10 cellular contexts compared by ENCODE assay signal in genomic region chr7:76220185-76221057, GRCh38. TPM values are rescaled to one million over a fixed set of nuclear protein-coding genes. Genes with fewer than 3 reads are reported as not detected.
DNase-seq lines count a peak whose midpoint lies in the region; ATAC-seq, FAIRE-seq and TF ChIP-seq lines count a peak whose summit lies in the region.
"Had no signal": no experiment of that assay in that cellular context is flagged by ENCODE, and none has a peak within 500 bp of the region (broad histone marks: within the 10 kb centered on the region; RNA-seq: fewer than 3 reads in every experiment).

No MANE protein-coding gene starts in this region.

- H3K27ac Mint-ChIP-seq in natural killer cell, result no peak overlapping the region
- H3K27ac Mint-ChIP-seq: activated naive CD4-positive, alpha-beta T cell treated with anti-CD3 and anti-CD28 coated beads, Interleukin-2, amount 50 U/mL, for 24 hours had no signal

- no peak for FAIRE-seq in K562 (lab: Jason Lieb, UNC)

- WGBS in K562 (ENCODE audit: insufficient coverage, low coverage, missing lambda C conversion rate), result 3% methylated on average over 15 of the region's 16 CpGs
- WGBS in prostate gland, result 34% methylated on average over 15 of the region's 16 CpGs

- no peak overlapping the region for H3K4me2 ChIP-seq in K562 (ENCODE audit: insufficient read depth, low read length)

- peaks cover 31% of the 10 kb centered on the region for H3K36me3 ChIP-seq in BE2C
- H3K36me3 ChIP-seq in HUES6 (ENCODE audit: control insufficient read depth, insufficient read depth, low read length), result no peaks in the 10 kb centered on the region
- H3K36me3 ChIP-seq in K562 (ENCODE audit: control insufficient read depth, insufficient read depth, low read length), result no peaks in the 10 kb centered on the region
- no peaks in the 10 kb centered on the region for H3K36me3 ChIP-seq in prostate gland
- no peaks in the 10 kb centered on the region for H3K36me3 ChIP-seq in uterus

- peaks cover 4% of the 10 kb centered on the region for H3K4me1 ChIP-seq in BE2C
- H3K4me1 ChIP-seq in HUES6 (ENCODE audit: control insufficient read depth, insufficient read depth, low read length), result peaks cover 50% of the 10 kb centered on the region
- H3K4me1 ChIP-seq in K562 (replicated peaks in 1 of 2; ENCODE audit: control insufficient read depth in 2 of 2, insufficient read depth in 2 of 2, low read length in 2 of 2), result peaks cover 0 to 4% of the 10 kb centered on the region in 2 experiments; a peak in 1 of 5 replicates
- no peaks in the 10 kb centered on the region for H3K4me1 ChIP-seq in prostate gland (replicated peaks)
- H3K4me1 ChIP-seq in uterus, result no peaks in the 10 kb centered on the region

- H3K4me3 ChIP-seq in BE2C (ENCODE audit: low read depth, low read length) (no peak overlapping the region), HUES6 (ENCODE audit: low read depth, low read length) (peak overlapping the region; percentile 16; the same call in 1 of the 2 replicates), K562 (no peak overlapping the region), prostate gland (no peak overlapping the region), uterus (no peak overlapping the region)

- peak; percentile 37 to 76 for TF ChIP-seq RAD21 in K562 (CRISPR knock-in tag; conservative IDR thresholded peaks at IDR 0.05 in 1 of 2, IDR thresholded peaks at IDR 0.05 in 1 of 2)

- no peaks in the 10 kb centered on the region for H3K9me3 Mint-ChIP-seq in natural killer cell
- H3K9me3 Mint-ChIP-seq: activated naive CD4-positive, alpha-beta T cell treated with anti-CD3 and anti-CD28 coated beads, Interleukin-2, amount 50 U/mL, for 24 hours had no signal

- in situ Hi-C loops in K562 (cut with MboI), result no loop called here

- TF ChIP-seq CTCF in BE2C (IDR thresholded peaks at IDR 0.05; ENCODE audit: low read depth, low read length), result peak; percentile 32; the same call in 1 of the 2 replicates
- TF ChIP-seq CTCF in K562 (IDR thresholded peaks at IDR 0.05 in 2 of 3, conservative IDR thresholded peaks at IDR 0.05 in 1 of 3; ENCODE audit: insufficient read depth in 2 of 3, low read depth in 1 of 3, low read length in 3 of 3), result peak; percentile 59 to 73 (median 65); a peak in 5 of 6 replicates
- TF ChIP-seq CTCF in prostate gland (IDR thresholded peaks at IDR 0.05), result no peak
- TF ChIP-seq CTCF in natural killer cell (IDR thresholded peaks at IDR 0.05), result no peak
- TF ChIP-seq CTCF in uterus (IDR thresholded peaks at IDR 0.05), result no peak

- CTCF ChIA-PET in K562 (lab: Yijun Ruan, JAX; ENCODE audit: low intra/inter-chr PET ratio), result interaction anchor here (0.6 to 1.6 kb wide), 4 partner anchors 43 to 94 kb away, joined by 3 to 5 read pairs (median 4); no protein-coding TSS in a partner anchor

- no peaks in the 10 kb centered on the region for H3K9me1 ChIP-seq in K562 (ENCODE audit: control insufficient read depth, insufficient read depth, low read length)

- no peak overlapping the region for H3K4me3 Mint-ChIP-seq in natural killer cell
- H3K4me3 Mint-ChIP-seq: activated naive CD4-positive, alpha-beta T cell treated with anti-CD3 and anti-CD28 coated beads, Interleukin-2, amount 50 U/mL, for 24 hours had no signal

- H4K20me1 ChIP-seq in K562 (replicated peaks; ENCODE audit: control insufficient read depth, insufficient read depth, low read length), result peaks cover 19% of the 10 kb centered on the region; the same call in 1 of the 2 replicates

- no peak overlapping the region for H2AFZ ChIP-seq in K562 (ENCODE audit: low read depth, low read length)

- H3K36me3 Mint-ChIP-seq in natural killer cell, result no peaks in the 10 kb centered on the region
- H3K36me3 Mint-ChIP-seq: activated naive CD4-positive, alpha-beta T cell treated with anti-CD3 and anti-CD28 coated beads, Interleukin-2, amount 50 U/mL, for 24 hours had no signal

- no peak overlapping the region for H3K27ac ChIP-seq in HUES6 (ENCODE audit: low read depth, low read length)
- no peak overlapping the region for H3K27ac ChIP-seq in K562 (ENCODE audit: extremely low read depth, low read depth, low read length)
- H3K27ac ChIP-seq in prostate gland, result no peak overlapping the region
- no peak overlapping the region for H3K27ac ChIP-seq in uterus
- H3K27ac ChIP-seq: RWPE1 had no signal

- no peak for TF ChIP-seq EP300 in K562 (IDR thresholded peaks at IDR 0.05; ENCODE audit: low read length)

- no peak overlapping the region for H3K9ac ChIP-seq in HUES6 (ENCODE audit: low read length)
- no peak overlapping the region; a peak in 1 of 4 replicates for H3K9ac ChIP-seq in K562 (ENCODE audit: insufficient read depth in 1 of 2, low read depth in 2 of 2, low read length in 2 of 2)

- peaks cover 15 to 23% of the 10 kb centered on the region in 2 donors for H3K27me3 Mint-ChIP-seq in natural killer cell (ENCODE audit: low read depth in 2 of 2)

- no peaks in the 10 kb centered on the region for H3K4me1 Mint-ChIP-seq in natural killer cell
- H3K4me1 Mint-ChIP-seq: activated naive CD4-positive, alpha-beta T cell treated with anti-CD3 and anti-CD28 coated beads, Interleukin-2, amount 50 U/mL, for 24 hours had no signal

- ATAC-seq in K562, result peak; percentile 89
- ATAC-seq in left colon, result peak; percentile 26
- ATAC-seq in GM19463 (IDR thresholded peaks at IDR 0.05; ENCODE audit: unreplicated experiment), result no peak
- ATAC-seq in natural killer cell, result no peak

- POLR2A ChIA-PET in K562 (lab: Yijun Ruan, JAX), result no interaction called here

- H3K27me3 ChIP-seq in BE2C (no peaks in the 10 kb centered on the region), HUES6 (ENCODE audit: control insufficient read depth, insufficient read depth, low read length) (no peaks in the 10 kb centered on the region), K562 (ENCODE audit: control insufficient read depth in 2 of 2, insufficient read depth in 2 of 2, low read length in 2 of 2) (peaks cover 16 to 63% of the 10 kb centered on the region in 2 experiments; a peak in 4 of 5 replicates), prostate gland (replicated peaks; ENCODE audit: insufficient read depth) (no peaks in the 10 kb centered on the region), uterus (no peaks in the 10 kb centered on the region)

- no peaks in the 10 kb centered on the region for H3K9me3 ChIP-seq in BE2C
- H3K9me3 ChIP-seq in HUES6 (ENCODE audit: control insufficient read depth, insufficient read depth, low read depth, low read length), result no peaks in the 10 kb centered on the region
- no peaks in the 10 kb centered on the region for H3K9me3 ChIP-seq in K562 (replicated peaks; ENCODE audit: control insufficient read depth, insufficient read depth, low read depth, low read length)
- no peaks in the 10 kb centered on the region for H3K9me3 ChIP-seq in prostate gland
- no peaks in the 10 kb centered on the region for H3K9me3 ChIP-seq in uterus

- no peaks in the 10 kb centered on the region for H3K79me2 ChIP-seq in K562 (ENCODE audit: control insufficient read depth, insufficient read depth, low read length)

- TF ChIP-seq POLR2A in K562 (conservative IDR thresholded peaks at IDR 0.05) (no peak), prostate gland (IDR thresholded peaks at IDR 0.05) (no peak), uterus (IDR thresholded peaks at IDR 0.05) (no peak)

- no TSS peak for BruUV-seq in K562 (replicated peaks; lab: Mats Ljungman, UMichigan)

- intact Hi-C loops in K562 (cut with micrococcal nuclease), result loop anchor here (2.0 kb wide), 1 partner anchor 42 kb away; no protein-coding TSS in a partner anchor
- intact Hi-C loops in left colon (cut with DNase I, micrococcal nuclease), result no loop called here
- intact Hi-C loops in prostate gland (cut with DNase I), result no loop called here
- intact Hi-C loops in natural killer cell (cut with micrococcal nuclease), result no loop called here
- intact Hi-C loops in uterus (cut with DNase I; ENCODE audit: low total_unique reads), result no loop called here

- DNase-seq in BE2C, result peak; percentile 57
- DNase-seq in K562 (ENCODE audit: extremely low read depth in 1 of 4, low spot score in 3 of 4), result peak in 2 of 4 experiments; percentile 46 to 52
- DNase-seq in left colon, result no peak
- DNase-seq in prostate gland (ENCODE audit: low spot score), result no peak
- DNase-seq in natural killer cell, result no peak
- no peak for DNase-seq in uterus

TF ChIP-seq in K562, 482 proteins besides CTCF, POLR2A, EP300 and RAD21 (continues in another document):
- TF ChIP-seq ZFP36 (IDR thresholded peaks at IDR 0.05; ENCODE audit: low read depth, low read length, partially characterized antibody) (peak; percentile 100), SMC3 (conservative IDR thresholded peaks at IDR 0.05; ENCODE audit: insufficient read depth, low read depth, low read length) (peak; percentile 60), COPS2 (conservative IDR thresholded peaks at IDR 0.05) (no peak), SP2 (IDR thresholded peaks at IDR 0.05; ENCODE audit: extremely low read depth, low read depth, low read length, poor library complexity, severe bottlenecking) (peak; percentile 0), U2AF2 (optimal IDR thresholded peaks at IDR 0.05; ENCODE audit: low read depth, low read length) (no peak)

RNA-seq across cellular contexts. Expression of gene SRRM3, which starts 18.7 kb away (rescaled TPM):
- polyA plus RNA-seq in BE2C (2012; ENCODE audit: insufficient read depth, insufficient read length, low read depth), result 76.4 TPM
- 0.32 and 1.6 TPM in 2 replicates for total RNA-seq in K562 (2011; cell fraction: chromatin; rRNA removed; ENCODE audit: low replicate concordance)
- 0.39 and 2.3 TPM in 2 replicates for total RNA-seq in K562 (2011; cell fraction: nucleolus; rRNA removed)
- 0.84 and 0.88 TPM in 2 replicates for total RNA-seq in K562 (2011; cell fraction: nucleoplasm; rRNA removed)
- 0.45 and 0.59 TPM in 2 replicates for total RNA-seq in K562 (2014; rRNA removed)
- total RNA-seq in K562 (2014; rRNA removed; fragmentation: Illumina TruSeq; extraction: Trizol), result 0.16 and 0.18 TPM in 2 replicates
- 0.08 TPM in 1 of 2 replicates, not detected in the other for total RNA-seq in K562 (2015; rRNA removed; fragmentation: Illumina TruSeq; extraction: Trizol)
- total RNA-seq in K562 (2021), result 0.47 and 0.91 TPM in 2 replicates
- 0.55 and 0.74 TPM in 2 replicates for polyA plus RNA-seq in K562 (2011; rRNA removed)
- polyA plus RNA-seq in K562 (2011; cell fraction: cytosol; rRNA removed), result 1.0 and 2.3 TPM in 2 replicates
- 0.60 and 0.94 TPM in 2 replicates for polyA plus RNA-seq in K562 (2011; cell fraction: nucleus; rRNA removed)
- polyA plus RNA-seq in K562 (2012), result 0.42 and 0.48 TPM in 2 replicates
- polyA plus RNA-seq in K562 (2014; fragmentation: Illumina TruSeq; extraction: Trizol), result 0.30 and 0.37 TPM in 2 replicates
- polyA plus RNA-seq in K562 (2014; fragmentation: Nextera tagmentation; extraction: Ambion mirVana), result under 1 TPM in 1 of 2 experiments, not detected in 1; 0.04 TPM
- polyA plus RNA-seq in K562 (2014; rRNA removed), result 0.43 and 0.46 TPM in 2 replicates
- 0.30 and 0.70 TPM in 2 replicates for polyA minus RNA-seq in K562 (2011; rRNA and poly(A)+ RNA removed)
- 0.48 and 1.0 TPM in 2 replicates for polyA minus RNA-seq in K562 (2011; cell fraction: cytosol; rRNA and poly(A)+ RNA removed)
- polyA minus RNA-seq in K562 (2011; cell fraction: nucleus; rRNA and poly(A)+ RNA removed), result 0.44 and 0.54 TPM in 2 replicates
- total RNA-seq in left colon, result under 1 TPM; 0.92 to 0.95 TPM
- total RNA-seq in prostate gland, result 1 to 10 TPM; 3.1 to 6.8 TPM
- not detected for total RNA-seq in natural killer cell
- total RNA-seq in uterus, result 10 to 100 TPM in 1 of 4 donors, 1 to 10 TPM in 3; 1.3 to 15.9 (median 6.0) TPM

Comparison
In these comparisons a context has a peak if more than half of its experiments do, and no peak if none do; other contexts are left out.
1. CTCF ChIP-seq: peak in BE2C (single experiment) and K562 (3 of 3); none in prostate gland (0 of 4), natural killer cell (single experiment) and uterus (0 of 4).
2. ATAC-seq: peak in K562 (single experiment) and left colon (single experiment); none in GM19463 (single experiment) and natural killer cell (0 of 3).